In genomic region chr14:97995038-97995437, GRCh38 we compare ENCODE assay signal across 25 cellular contexts.
DNase-seq lines count a peak whose midpoint lies in the region; ATAC-seq and TF ChIP-seq lines count a peak whose summit lies in the region.
"Had no signal": no experiment of that assay in that cellular context is flagged by ENCODE, and none has a peak within 500 bp of the region (broad histone marks: within the 10 kb centered on the region; RNA-seq: fewer than 3 reads in every experiment).

No MANE protein-coding gene starts in this region.

- no peaks in the 10 kb centered on the region for H3K9me3 Mint-ChIP-seq in activated CD4-positive, alpha-beta memory T cell treated with anti-CD3 and anti-CD28 coated beads, Interleukin-2, amount 10 ng/mL, durations not matched to agents 7 days and 5 days
- H3K9me3 Mint-ChIP-seq: nephron progenitor cell had no signal

- TF ChIP-seq CTCF in colonic mucosa (IDR thresholded peaks at IDR 0.05), result no peak

- POLR2A ChIA-PET in activated CD4-positive, alpha-beta memory T cell treated with anti-CD3 and anti-CD28 coated beads, Interleukin-2, amount 10 ng/mL, durations not matched to agents 7 days and 5 days (lab: Charles Lee), result interaction anchor here (1.0 to 1.7 kb wide), 2 partner anchors 17 to 141 kb away, joined by 4 to 8 read pairs; no protein-coding TSS in a partner anchor

- peaks cover 4% of the 10 kb centered on the region for H3K36me3 Mint-ChIP-seq in activated CD4-positive, alpha-beta memory T cell treated with anti-CD3 and anti-CD28 coated beads, Interleukin-2, amount 10 ng/mL, durations not matched to agents 7 days and 5 days (ENCODE audit: low read depth)
- H3K36me3 Mint-ChIP-seq: CD14-positive monocyte had no signal

- H3K4me1 ChIP-seq in colonic mucosa, result no peaks in the 10 kb centered on the region
- H3K4me1 ChIP-seq: tibial artery had no signal

- no peaks in the 10 kb centered on the region for H3K27me3 ChIP-seq in colonic mucosa
- H3K27me3 ChIP-seq: ovary had no signal

- no peak overlapping the region for H3K4me3 ChIP-seq in colonic mucosa
- H3K4me3 ChIP-seq: dorsolateral prefrontal cortex, K562, ovary, tibial artery had no signal

- H3K36me3 ChIP-seq in colonic mucosa, result no peaks in the 10 kb centered on the region
- H3K36me3 ChIP-seq: ovary, tibial artery had no signal

- H3K4me3 Mint-ChIP-seq in activated CD4-positive, alpha-beta memory T cell treated with anti-CD3 and anti-CD28 coated beads, Interleukin-2, amount 10 ng/mL, durations not matched to agents 7 days and 5 days, result no peak overlapping the region
- H3K4me3 Mint-ChIP-seq: CD14-positive monocyte, nephron progenitor cell had no signal

- peaks cover 31% of the 10 kb centered on the region for H3K4me1 Mint-ChIP-seq in activated CD4-positive, alpha-beta memory T cell treated with anti-CD3 and anti-CD28 coated beads, Interleukin-2, amount 10 ng/mL, durations not matched to agents 7 days and 5 days
- H3K4me1 Mint-ChIP-seq: CD14-positive monocyte, nephron progenitor cell had no signal

- intact Hi-C loops in colonic mucosa (cut with DNase I), result no loop called here

- H3K27ac ChIP-seq in colonic mucosa, result peak overlapping the region; percentile 36
- H3K27ac ChIP-seq: dorsolateral prefrontal cortex, ovary, tibial artery had no signal

- DNase-seq in stimulated activated CD4-positive, alpha-beta T cell treated with anti-CD3 and anti-CD28 coated beads, Interleukin-1b, Interleukin-23, amount 100 ng/mL, for 48 hours, result peak; percentile 20
- DNase-seq in stimulated activated CD4-positive, alpha-beta T cell treated with anti-CD3 and anti-CD28 coated beads, Interleukin-4, amount 100 ng/mL, for 24 hours, result no peak
- DNase-seq in activated CD4-positive, alpha-beta memory T cell treated with anti-CD3 and anti-CD28 coated beads, Interleukin-2, amount 10 ng/mL, durations not matched to agents 7 days and 5 days, result no peak
- DNase-seq in colonic mucosa (no peak), CD1c-positive myeloid dendritic cell (ENCODE audit: extremely low spot score) (no peak), AML-193 (lab: John Stamatoyannopoulos, UW) (no peak)
- DNase-seq: activated effector memory CD4-positive, alpha-beta T cell treated with Interleukin-2 at 50 U/mL for 16 hours; aorta; caudate nucleus; DMS153; dorsolateral prefrontal cortex; midbrain; NCI-H1436; nephron progenitor cell; OCI-M1; ovary; retina; stimulated activated CD4-positive, alpha-beta T cell treated with anti-CD3 and anti-CD28 coated beads, Interleukin-4, amount 100 ng/mL, for 1 hour; T1000; tibial artery had no signal

- H3K27ac Mint-ChIP-seq in activated CD4-positive, alpha-beta memory T cell treated with anti-CD3 and anti-CD28 coated beads, Interleukin-2, amount 10 ng/mL, durations not matched to agents 7 days and 5 days, result peak overlapping the region; percentile 74
- H3K27ac Mint-ChIP-seq: CD14-positive monocyte, nephron progenitor cell had no signal

- CTCF ChIA-PET in activated CD4-positive, alpha-beta memory T cell treated with anti-CD3 and anti-CD28 coated beads, Interleukin-2, amount 10 ng/mL, durations not matched to agents 7 days and 5 days (lab: Charles Lee), result interaction anchor here (1.0 kb wide), 1 partner anchor 17 kb away, joined by 3 read pairs; no protein-coding TSS in a partner anchor

- no peaks in the 10 kb centered on the region for H3K9me3 ChIP-seq in colonic mucosa
- H3K9me3 ChIP-seq: ovary, tibial artery had no signal

- H3K9ac ChIP-seq in colonic mucosa (ENCODE audit: low read depth in 2 of 2, low read length in 2 of 2), result no peak overlapping the region

- ATAC-seq in GM18868 (IDR thresholded peaks at IDR 0.05; ENCODE audit: unreplicated experiment) (no peak), GM19351 (IDR thresholded peaks at IDR 0.05; ENCODE audit: unreplicated experiment) (no peak)
- ATAC-seq: K562, SK-N-SH treated with all-trans-retinoic acid at 6 μM for 48 hours had no signal

- H3K27me3 Mint-ChIP-seq in activated CD4-positive, alpha-beta memory T cell treated with anti-CD3 and anti-CD28 coated beads, Interleukin-2, amount 10 ng/mL, durations not matched to agents 7 days and 5 days, result no peaks in the 10 kb centered on the region
